ENCODE assay signal across 26 cellular contexts in genomic region chr2:158663796-158664195, GRCh38.
A peak's percentile ranks its signal among the peaks of the same experiment; 100 is the strongest.
DNase-seq lines count a peak whose midpoint lies in the region; ATAC-seq and TF ChIP-seq lines count a peak whose summit lies in the region.
"Had no signal": no experiment of that assay in that cellular context is flagged by ENCODE, and none has a peak within 500 bp of the region (broad histone marks: within the 10 kb centered on the region; RNA-seq: fewer than 3 reads in every experiment).

No MANE protein-coding gene starts in this region.

- H3K9me3 Mint-ChIP-seq in stimulated activated memory B cell treated with anti-CD40 and anti-IgM and Interleukin-4, amounts not matched to agents 10 μg/mL and 1 μg/mL and 100 μg/mL, for 72 hours: no peaks in the 10 kb centered on the region
- H3K9me3 Mint-ChIP-seq: CD14-positive monocyte; CD4-positive, alpha-beta memory T cell; CD4-positive, CD25-positive, alpha-beta regulatory T cell; CD8-positive, alpha-beta memory T cell had no signal

- H3K4me1 ChIP-seq in Panc1 (ENCODE audit: control insufficient read depth, insufficient read depth, low read length) (no peaks in the 10 kb centered on the region), esophagus muscularis mucosa (peaks cover 34 to 51% (median 44%) of the 10 kb centered on the region in 4 donors)
- H3K4me1 ChIP-seq: BE2C had no signal

- H3K4me3 ChIP-seq in Panc1 (ENCODE audit: low read depth in 2 of 2, low read length in 2 of 2): no peak overlapping the region
- H3K4me3 ChIP-seq in esophagus muscularis mucosa: no peak overlapping the region
- H3K4me3 ChIP-seq: BLaER1, GM12878 had no signal

- in situ Hi-C loops in Panc1 (cut with HindIII; ENCODE audit: low pct_unique_long_range_greater_than_20kb, low sequenced_read_pairs): no loop called here

- POLR2A ChIA-PET in Panc1 (lab: Charles Lee): no interaction called here

- TF ChIP-seq CTCF in Panc1 (IDR thresholded peaks at IDR 0.05) (no peak), VCaP (conservative IDR thresholded peaks at IDR 0.05) (no peak), esophagus muscularis mucosa (IDR thresholded peaks at IDR 0.05) (no peak)

- H3K36me3 ChIP-seq in Panc1 (ENCODE audit: control insufficient read depth, insufficient read depth, low read length) (peaks cover 12% of the 10 kb centered on the region), esophagus muscularis mucosa (peaks cover 17 to 56% (median 43%) of the 10 kb centered on the region in 4 donors)
- H3K36me3 ChIP-seq: BE2C had no signal

- BruUV-seq in Panc1 (replicated peaks; lab: Mats Ljungman, UMichigan): no TSS peak

- CTCF ChIA-PET in Panc1 (lab: Charles Lee): no interaction called here

- H3K9me3 ChIP-seq in Panc1 (ENCODE audit: control insufficient read depth, insufficient read depth, low read depth, low read length): no peaks in the 10 kb centered on the region
- H3K9me3 ChIP-seq in esophagus muscularis mucosa: no peaks in the 10 kb centered on the region
- H3K9me3 ChIP-seq: BE2C, BLaER1 had no signal

- H3K36me3 Mint-ChIP-seq in stimulated activated memory B cell treated with anti-CD40 and anti-IgM and Interleukin-4, amounts not matched to agents 10 μg/mL and 1 μg/mL and 100 μg/mL, for 72 hours: peaks cover 6% of the 10 kb centered on the region

- ATAC-seq in Panc1: 0 out of 2 replicates have a peak, but pooled peaks have one; percentile 45
- peak; percentile 7 for ATAC-seq in stimulated activated memory B cell treated with anti-CD40 and anti-IgM and Interleukin-4, amounts not matched to agents 10 μg/mL and 1 μg/mL and 100 μg/mL, for 72 hours
- ATAC-seq in GM21825 (IDR thresholded peaks at IDR 0.05; ENCODE audit: unreplicated experiment): no peak
- ATAC-seq in GM18502 (IDR thresholded peaks at IDR 0.05; ENCODE audit: poor library complexity, unreplicated experiment): no peak
- ATAC-seq: GM12878 had no signal

- intact Hi-C loops in Panc1 (cut with micrococcal nuclease; ENCODE audit: unreplicated experiment) (no loop called here), esophagus muscularis mucosa (cut with DNase I) (loop anchor here (10.0 kb wide), 1 partner anchor 199 kb away; no protein-coding TSS in a partner anchor)

- TF ChIP-seq EP300 in esophagus muscularis mucosa (IDR thresholded peaks at IDR 0.05): no peak

- no peak overlapping the region for H3K4me3 Mint-ChIP-seq in stimulated activated memory B cell treated with anti-CD40 and anti-IgM and Interleukin-4, amounts not matched to agents 10 μg/mL and 1 μg/mL and 100 μg/mL, for 72 hours
- H3K4me3 Mint-ChIP-seq: CD14-positive monocyte; CD4-positive, alpha-beta memory T cell; CD4-positive, CD25-positive, alpha-beta regulatory T cell; CD8-positive, alpha-beta memory T cell had no signal

- H3K27me3 ChIP-seq in Panc1 (ENCODE audit: control insufficient read depth, insufficient read depth, low read length) (no peaks in the 10 kb centered on the region), esophagus muscularis mucosa (no peaks in the 10 kb centered on the region)
- H3K27me3 ChIP-seq: BE2C, BLaER1 had no signal

- DNase-seq in Panc1 (ENCODE audit: low read depth, low spot score): no peak
- DNase-seq in esophagus muscularis mucosa (ENCODE audit: extremely low spot score): peak; percentile 86
- no peak for DNase-seq in NCI-H2227 treated with DMSO at 0.1 percent for 48 hours (lab: John Stamatoyannopoulos, UW)
- no peak for DNase-seq in activated CD8-positive, alpha-beta memory T cell treated with anti-CD3 and anti-CD28 coated beads for 24 hours
- DNase-seq: 8988T; ACHN; BE2C; C1 segment of cervical spinal cord; CD4-positive, alpha-beta memory T cell; CD4-positive, CD25-positive, alpha-beta regulatory T cell; CD8-positive, alpha-beta memory T cell; COR-L47; DMS 273 treated with DMSO at 0.1 percent for 48 hours; DMS153; DMS53; DMS79; DND-41; EL; GDM1 had no signal

- no peaks in the 10 kb centered on the region for H3K4me1 Mint-ChIP-seq in stimulated activated memory B cell treated with anti-CD40 and anti-IgM and Interleukin-4, amounts not matched to agents 10 μg/mL and 1 μg/mL and 100 μg/mL, for 72 hours
- H3K4me1 Mint-ChIP-seq: CD14-positive monocyte; CD4-positive, alpha-beta memory T cell; CD4-positive, CD25-positive, alpha-beta regulatory T cell; CD8-positive, alpha-beta memory T cell had no signal

- TF ChIP-seq POLR2A in esophagus muscularis mucosa (IDR thresholded peaks at IDR 0.05; ENCODE audit: low read depth): no peak

- H3K27ac Mint-ChIP-seq in stimulated activated memory B cell treated with anti-CD40 and anti-IgM and Interleukin-4, amounts not matched to agents 10 μg/mL and 1 μg/mL and 100 μg/mL, for 72 hours: no peak overlapping the region
- H3K27ac Mint-ChIP-seq: CD14-positive monocyte; CD4-positive, alpha-beta memory T cell; CD4-positive, CD25-positive, alpha-beta regulatory T cell; CD8-positive, alpha-beta memory T cell had no signal

- WGBS in esophagus muscularis mucosa: 95% methylated on average over 6 of the region's 6 CpGs

- no peaks in the 10 kb centered on the region for H3K27me3 Mint-ChIP-seq in stimulated activated memory B cell treated with anti-CD40 and anti-IgM and Interleukin-4, amounts not matched to agents 10 μg/mL and 1 μg/mL and 100 μg/mL, for 72 hours
- H3K27me3 Mint-ChIP-seq: CD4-positive, alpha-beta memory T cell; CD4-positive, CD25-positive, alpha-beta regulatory T cell; CD8-positive, alpha-beta memory T cell had no signal

- H3K27ac ChIP-seq in Panc1 (ENCODE audit: low read length) (no peak overlapping the region), VCaP (peak overlapping the region; percentile 74; the same call in 1 of the 2 replicates), esophagus muscularis mucosa (replicated peaks in 1 of 4) (no peak overlapping the region)
- H3K27ac ChIP-seq: BLaER1 had no signal

Comparison
In these comparisons a context has a peak if more than half of its experiments do, and no peak if none do; other contexts are left out.
1. ATAC-seq: peak in Panc1 (single experiment) and stimulated activated memory B cell treated with anti-CD40 and anti-IgM and Interleukin-4, amounts not matched to agents 10 μg/mL and 1 μg/mL and 100 μg/mL, for 72 hours (single experiment); none in GM21825 (single experiment) and GM18502 (single experiment).